13 cellular contexts compared by ENCODE assay signal in the genomic region with DNA sequence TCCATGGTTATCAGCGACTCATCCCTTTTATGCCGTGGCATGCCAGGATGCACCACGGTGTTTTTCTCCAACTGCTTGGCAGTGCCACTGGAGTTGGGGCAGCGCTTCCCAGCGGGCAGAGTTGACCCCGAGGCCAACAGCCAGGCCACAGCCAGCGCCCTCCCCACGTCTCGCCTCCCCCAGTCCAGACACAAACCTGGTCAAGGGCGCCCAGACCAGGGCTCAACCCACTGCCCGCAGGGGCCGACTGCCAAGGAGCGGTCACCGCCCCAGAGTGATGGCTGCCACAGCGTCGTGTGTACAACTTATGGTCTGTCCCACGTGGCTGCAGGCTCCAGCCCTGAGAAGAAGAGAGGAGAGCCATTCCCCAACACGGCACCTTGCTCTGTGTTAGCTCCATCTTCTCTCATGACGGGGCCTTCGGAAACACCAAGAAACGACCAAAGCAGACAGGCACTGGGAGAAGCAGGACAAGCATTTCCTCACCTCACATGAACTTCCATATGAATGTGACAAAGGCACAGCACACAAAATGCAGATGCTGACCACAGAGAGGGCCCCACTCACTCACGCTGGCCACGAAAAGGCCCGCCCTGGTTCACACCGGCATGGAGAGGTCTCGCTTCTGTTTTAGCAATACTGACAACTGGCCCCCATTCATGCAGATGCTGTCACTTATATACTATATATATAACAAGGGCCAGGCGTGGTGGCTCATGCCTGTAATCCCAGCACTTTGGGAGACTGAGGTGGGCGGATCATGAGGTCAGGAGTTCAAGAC. TPM values are rescaled to one million over a fixed set of nuclear protein-coding genes. Genes with fewer than 3 reads are reported as not detected.
A peak's percentile ranks its signal among the peaks of the same experiment; 100 is the strongest.
DNase-seq lines count a peak whose midpoint lies in the region; ATAC-seq and TF ChIP-seq lines count a peak whose summit lies in the region.
"Had no signal": no experiment of that assay in that cellular context is flagged by ENCODE, and none has a peak within 500 bp of the region (broad histone marks: within the 10 kb centered on the region; RNA-seq: fewer than 3 reads in every experiment).

No MANE protein-coding gene starts in this region.

- CTCF ChIA-PET in activated CD4-positive, alpha-beta memory T cell treated with anti-CD3 and anti-CD28 coated beads, Interleukin-2, amount 10 ng/mL, durations not matched to agents 7 days and 5 days (lab: Charles Lee), result interaction anchor here (0.6 to 1.8 kb wide), 4 partner anchors 20 to 229 kb away, joined by 3 read pairs; a partner anchor contains a TSS

- peaks cover 11% of the 10 kb centered on the region for H3K27me3 Mint-ChIP-seq in activated CD4-positive, alpha-beta memory T cell treated with anti-CD3 and anti-CD28 coated beads, Interleukin-2, amount 10 ng/mL, durations not matched to agents 7 days and 5 days

- H3K4me1 Mint-ChIP-seq in activated CD4-positive, alpha-beta memory T cell treated with anti-CD3 and anti-CD28 coated beads, Interleukin-2, amount 10 ng/mL, durations not matched to agents 7 days and 5 days, result peaks cover 47% of the 10 kb centered on the region

- peak overlapping the region; percentile 47 for H3K4me3 Mint-ChIP-seq in activated CD4-positive, alpha-beta memory T cell treated with anti-CD3 and anti-CD28 coated beads, Interleukin-2, amount 10 ng/mL, durations not matched to agents 7 days and 5 days

- peaks cover 0 to 26% (median 12%) of the 10 kb centered on the region in 11 experiments; a peak in 13 of 22 replicates for H3K36me3 ChIP-seq in BLaER1 treated with 17β-estradiol and CSF1 and Interleukin-3, amounts not matched to agents 10 nM and 100 nM
- peaks cover 0 to 2% of the 10 kb centered on the region in 2 donors for H3K36me3 ChIP-seq in mucosa of rectum (ENCODE audit: control insufficient read depth in 2 of 2, insufficient read depth in 2 of 2, low read length in 2 of 2)

- peaks cover 10% of the 10 kb centered on the region for H3K36me3 Mint-ChIP-seq in activated CD4-positive, alpha-beta memory T cell treated with anti-CD3 and anti-CD28 coated beads, Interleukin-2, amount 10 ng/mL, durations not matched to agents 7 days and 5 days (ENCODE audit: low read depth)

- no peaks in the 10 kb centered on the region for H3K9me3 Mint-ChIP-seq in activated CD4-positive, alpha-beta memory T cell treated with anti-CD3 and anti-CD28 coated beads, Interleukin-2, amount 10 ng/mL, durations not matched to agents 7 days and 5 days

- peaks cover 45 to 92% (median 71%) of the 10 kb centered on the region in 10 experiments for H3K4me1 ChIP-seq in BLaER1 treated with 17β-estradiol and CSF1 and Interleukin-3, amounts not matched to agents 10 nM and 100 nM
- H3K4me1 ChIP-seq in mucosa of rectum (ENCODE audit: control insufficient read depth in 2 of 2, insufficient read depth in 2 of 2, low read length in 2 of 2), result peaks cover 37 to 43% of the 10 kb centered on the region in 2 donors

- TF ChIP-seq CTCF in GM12865 (IDR thresholded peaks at IDR 0.05; ENCODE audit: insufficient read depth, low read depth, low read length, missing control alignments), result no peak

- H3K27ac Mint-ChIP-seq in activated CD4-positive, alpha-beta memory T cell treated with anti-CD3 and anti-CD28 coated beads, Interleukin-2, amount 10 ng/mL, durations not matched to agents 7 days and 5 days, result peak overlapping the region; percentile 31

- ATAC-seq in sciatic nerve, result no peak
- ATAC-seq: body of pancreas had no signal

- H4K20me1 ChIP-seq in BLaER1 treated with 17β-estradiol and CSF1 and Interleukin-3, amounts not matched to agents 10 nM and 100 nM, result peaks cover 95 to 100% (median 100%) of the 10 kb centered on the region in 11 experiments

- no peaks in the 10 kb centered on the region for H3K27me3 ChIP-seq in BLaER1 treated with 17β-estradiol and CSF1 and Interleukin-3, amounts not matched to agents 10 nM and 100 nM
- no peaks in the 10 kb centered on the region for H3K27me3 ChIP-seq in mucosa of rectum (ENCODE audit: control insufficient read depth in 2 of 2, insufficient read depth in 2 of 2, low read length in 2 of 2)
- H3K27me3 ChIP-seq: body of pancreas had no signal

- peak overlapping the region in 8 of 11 experiments; percentile 15 to 59 (median 41); a peak in 9 of 22 replicates for H3K27ac ChIP-seq in BLaER1 treated with 17β-estradiol and CSF1 and Interleukin-3, amounts not matched to agents 10 nM and 100 nM
- H3K27ac ChIP-seq in mucosa of rectum (ENCODE audit: low read depth in 2 of 2, low read length in 2 of 2), result peak overlapping the region; percentile 86

- H3K9me3 ChIP-seq in BLaER1 treated with 17β-estradiol and CSF1 and Interleukin-3, amounts not matched to agents 10 nM and 100 nM (replicated peaks in 1 of 11), result no peaks in the 10 kb centered on the region
- no peaks in the 10 kb centered on the region for H3K9me3 ChIP-seq in mucosa of rectum (ENCODE audit: control insufficient read depth in 2 of 2, low read length in 2 of 2)
- H3K9me3 ChIP-seq: body of pancreas, Caco-2 had no signal

- peak overlapping the region; percentile 88 to 99 (median 98) for H3K4me2 ChIP-seq in BLaER1 treated with 17β-estradiol and CSF1 and Interleukin-3, amounts not matched to agents 10 nM and 100 nM

- peak overlapping the region in 9 of 11 experiments; percentile 42 to 71 (median 59); a peak in 18 of 22 replicates for H3K9ac ChIP-seq in BLaER1 treated with 17β-estradiol and CSF1 and Interleukin-3, amounts not matched to agents 10 nM and 100 nM
- H3K9ac ChIP-seq in mucosa of rectum (ENCODE audit: low read depth in 1 of 2, low read length in 2 of 2), result peak overlapping the region; percentile 41 to 55

- POLR2A ChIA-PET in activated CD4-positive, alpha-beta memory T cell treated with anti-CD3 and anti-CD28 coated beads, Interleukin-2, amount 10 ng/mL, durations not matched to agents 7 days and 5 days (lab: Charles Lee), result interaction anchor here (0.6 to 1.5 kb wide), 5 partner anchors 10 to 90 kb away, joined by 3 to 7 read pairs (median 4); no protein-coding TSS in a partner anchor

- no peak for DNase-seq in GM12865 (ENCODE audit: low read depth)
- DNase-seq in activated CD4-positive, alpha-beta memory T cell treated with anti-CD3 and anti-CD28 coated beads, Interleukin-2, amount 10 ng/mL, durations not matched to agents 7 days and 5 days, result no peak
- DNase-seq in amniotic stem cell (lab: John Stamatoyannopoulos, UW), result no peak
- DNase-seq in NCI-H82 treated with DMSO at 0.1 percent for 48 hours (lab: John Stamatoyannopoulos, UW; ENCODE audit: unreplicated experiment), result no peak
- DNase-seq in sciatic nerve (ENCODE audit: low spot score), result no peak
- DNase-seq in KBM-7, result no peak
- DNase-seq: body of pancreas, Caco-2, NCI-H1092, NCI-H526 treated with DMSO at 0.1 percent for 48 hours had no signal

- peak overlapping the region; percentile 42 to 64 (median 48); a peak in 19 of 20 replicates for H3K4me3 ChIP-seq in BLaER1 treated with 17β-estradiol and CSF1 and Interleukin-3, amounts not matched to agents 10 nM and 100 nM
- H3K4me3 ChIP-seq in GM12865 (ENCODE audit: low read depth, low read length) (peak overlapping the region; percentile 35), mucosa of rectum (ENCODE audit: low read length in 2 of 2) (peak overlapping the region; percentile 19 to 44)
- H3K4me3 ChIP-seq: body of pancreas had no signal

- in situ Hi-C loops in KBM-7 (cut with MboI; ENCODE audit: low pct_unique_long_range_greater_than_20kb, low sequenced_read_pairs), result no loop called here

- intact Hi-C loops in sciatic nerve (cut with DNase I), result no loop called here

RNA-seq across cellular contexts. Expression of a gene that starts 27.0 kb away (rescaled TPM):
- 10 to 100 TPM; 25.4 to 25.7 TPM for total RNA-seq in activated CD4-positive, alpha-beta memory T cell treated with anti-CD3 and anti-CD28 coated beads, Interleukin-2, amount 10 ng/mL, durations not matched to agents 7 days and 5 days
- total RNA-seq in sciatic nerve, result 20.1 TPM

RNA-seq across cellular contexts. Expression of a gene that starts 42.6 kb away (rescaled TPM):
- not detected for total RNA-seq in activated CD4-positive, alpha-beta memory T cell treated with anti-CD3 and anti-CD28 coated beads, Interleukin-2, amount 10 ng/mL, durations not matched to agents 7 days and 5 days
- 0.85 TPM for total RNA-seq in sciatic nerve
- total RNA-seq: activated CD8-positive, alpha-beta memory T cell treated with anti-CD3 and anti-CD28 coated beads for 36 hours had no signal

RNA-seq across cellular contexts. Expression of a gene that starts 44.8 kb away (rescaled TPM):
- total RNA-seq in activated CD4-positive, alpha-beta memory T cell treated with anti-CD3 and anti-CD28 coated beads, Interleukin-2, amount 10 ng/mL, durations not matched to agents 7 days and 5 days, result 10 to 100 TPM; 71.4 to 72.6 TPM
- total RNA-seq in sciatic nerve, result 32.5 TPM

RNA-seq across cellular contexts. Expression of a gene that starts 45.2 kb away (rescaled TPM):
- total RNA-seq in activated CD4-positive, alpha-beta memory T cell treated with anti-CD3 and anti-CD28 coated beads, Interleukin-2, amount 10 ng/mL, durations not matched to agents 7 days and 5 days, result not detected
- 0.94 TPM for total RNA-seq in sciatic nerve
- total RNA-seq: activated CD8-positive, alpha-beta memory T cell treated with anti-CD3 and anti-CD28 coated beads for 36 hours had no signal

RNA-seq across cellular contexts. Expression of a gene that starts 49.8 kb away (rescaled TPM):
- under 1 TPM; 0.10 to 0.40 TPM for total RNA-seq in activated CD4-positive, alpha-beta memory T cell treated with anti-CD3 and anti-CD28 coated beads, Interleukin-2, amount 10 ng/mL, durations not matched to agents 7 days and 5 days
- total RNA-seq in sciatic nerve, result 48.9 TPM
